16 cellular contexts compared by ENCODE assay signal in genomic region chr2:241048949-241049343, GRCh38. TPM values are rescaled to one million over a fixed set of nuclear protein-coding genes. Genes with fewer than 3 reads are reported as not detected.
DNase-seq lines count a peak whose midpoint lies in the region; TF ChIP-seq lines count a peak whose summit lies in the region.
"Had no signal": no experiment of that assay in that cellular context is flagged by ENCODE, and none has a peak within 500 bp of the region (broad histone marks: within the 10 kb centered on the region; RNA-seq: fewer than 3 reads in every experiment).

No MANE protein-coding gene starts in this region.

- H3K27me3 ChIP-seq in GM06990 (replicated peaks; ENCODE audit: control insufficient read depth, insufficient read depth, low read length) (no peaks in the 10 kb centered on the region), SJCRH30 (no peaks in the 10 kb centered on the region)
- H3K27me3 ChIP-seq: BE2C had no signal

- no peaks in the 10 kb centered on the region for H3K4me1 Mint-ChIP-seq in osteocyte (ENCODE audit: unreplicated experiment)
- H3K4me1 Mint-ChIP-seq in type B pancreatic cell (ENCODE audit: unreplicated experiment): no peaks in the 10 kb centered on the region
- H3K4me1 Mint-ChIP-seq: CD8-positive, alpha-beta memory T cell had no signal

- H3K4me3 Mint-ChIP-seq in osteocyte (ENCODE audit: unreplicated experiment) (no peak overlapping the region), type B pancreatic cell (no peak overlapping the region)
- H3K4me3 Mint-ChIP-seq: CD4-positive, CD25-positive, alpha-beta regulatory T cell; CD8-positive, alpha-beta memory T cell had no signal

- TF ChIP-seq CTCF in GM06990 (IDR thresholded peaks at IDR 0.05; ENCODE audit: insufficient read depth, low read length, poor library complexity, severe bottlenecking): no peak
- TF ChIP-seq CTCF in osteocyte (IDR thresholded peaks at IDR 0.05): no peak
- TF ChIP-seq CTCF in type B pancreatic cell (conservative IDR thresholded peaks at IDR 0.05): no peak

- H3K27me3 Mint-ChIP-seq in osteocyte (ENCODE audit: unreplicated experiment): peaks cover 17% of the 10 kb centered on the region
- H3K27me3 Mint-ChIP-seq in type B pancreatic cell: peaks cover 4% of the 10 kb centered on the region
- H3K27me3 Mint-ChIP-seq: CD4-positive, CD25-positive, alpha-beta regulatory T cell; CD8-positive, alpha-beta memory T cell had no signal

- H3K9me3 Mint-ChIP-seq in osteocyte (ENCODE audit: unreplicated experiment) (peaks cover 7% of the 10 kb centered on the region), type B pancreatic cell (no peaks in the 10 kb centered on the region)

- H3K4me1 ChIP-seq in SJCRH30: peaks cover 18% of the 10 kb centered on the region
- H3K4me1 ChIP-seq: BE2C, Caco-2, HAP-1 had no signal

- H3K36me3 Mint-ChIP-seq in osteocyte (ENCODE audit: unreplicated experiment) (no peaks in the 10 kb centered on the region), type B pancreatic cell (peaks cover 9% of the 10 kb centered on the region)

- H3K9me3 ChIP-seq in SJCRH30 (replicated peaks): peaks cover 10% of the 10 kb centered on the region
- H3K9me3 ChIP-seq: BE2C, Caco-2 had no signal

- H3K4me3 ChIP-seq in GM06990 (replicated peaks; ENCODE audit: low read depth, low read length) (no peak overlapping the region), SJCRH30 (peak overlapping the region; percentile 53)
- H3K4me3 ChIP-seq: HAP-1, K562 had no signal

- H3K27ac ChIP-seq in SJCRH30: peak overlapping the region; percentile 61; the same call in 1 of the 2 replicates

- H3K36me3 ChIP-seq in GM06990 (ENCODE audit: control insufficient read depth, insufficient read depth, low read length): peaks cover 2% of the 10 kb centered on the region
- H3K36me3 ChIP-seq in SJCRH30: peaks cover 37% of the 10 kb centered on the region
- H3K36me3 ChIP-seq: BE2C, HAP-1 had no signal

- H3K27ac Mint-ChIP-seq in osteocyte (ENCODE audit: unreplicated experiment) (no peak overlapping the region), type B pancreatic cell (no peak overlapping the region)
- H3K27ac Mint-ChIP-seq: CD4-positive, CD25-positive, alpha-beta regulatory T cell; CD8-positive, alpha-beta memory T cell had no signal

- peak; percentile 6 for DNase-seq in GM06990 (ENCODE audit: extremely low read depth, insufficient read length)
- DNase-seq in SJCRH30: peak in 1 of 2 experiments; percentile 5
- DNase-seq in osteocyte (ENCODE audit: extremely low spot score, unreplicated experiment): peak; percentile 74
- peak; percentile 63 for DNase-seq in type B pancreatic cell (ENCODE audit: extremely low spot score, unreplicated experiment)
- DNase-seq in putamen (ENCODE audit: low spot score): no peak
- DNase-seq in NCI-H2081 (lab: John Stamatoyannopoulos, UW): no peak
- DNase-seq in HUDEP-2 (lab: John Stamatoyannopoulos, UW; ENCODE audit: unreplicated experiment in 76 of 76): no peak
- no peak for DNase-seq in NCI-H187 treated with DMSO at 0.1 percent for 48 hours (lab: John Stamatoyannopoulos, UW)
- DNase-seq: BE2C; C1 segment of cervical spinal cord; Caco-2; CD4-positive, CD25-positive, alpha-beta regulatory T cell; CD8-positive, alpha-beta memory T cell had no signal

RNA-seq across cellular contexts. Expression of gene SNED1, which starts 50.5 kb away (rescaled TPM):
- total RNA-seq in SJCRH30 (2014; rRNA removed; shearing (Covaris generic)): 22.3 and 28.4 TPM in 2 replicates
- total RNA-seq in osteocyte (17.6 and 19.4 TPM in 2 replicates), type B pancreatic cell (ENCODE audit: low replicate concordance) (9.7 and 140 TPM in 2 replicates)
- total RNA-seq: Caco-2, HT-29 had no signal

RNA-seq across cellular contexts. Expression of gene MTERF4, which starts 53.1 kb away (rescaled TPM):
- 44.7 and 49.0 TPM in 2 replicates for total RNA-seq in SJCRH30 (2014; rRNA removed; shearing (Covaris generic))
- 32.4 and 36.8 TPM in 2 replicates for total RNA-seq in osteocyte
- total RNA-seq in type B pancreatic cell (ENCODE audit: low replicate concordance): 38.9 and 46.3 TPM in 2 replicates

Comparison
In these comparisons a context has a peak if more than half of its experiments do, and no peak if none do; other contexts are left out.
1. DNase-seq: peak in GM06990 (single experiment), osteocyte (single experiment) and type B pancreatic cell (single experiment); none in putamen (single experiment), NCI-H2081 (0 of 2), HUDEP-2 (0 of 76) and NCI-H187 treated with DMSO at 0.1 percent for 48 hours (single experiment).